Comparison of ENCODE assay signal across 13 cellular contexts in genomic region chr16:392450-393027, GRCh38. TPM values are rescaled to one million over a fixed set of nuclear protein-coding genes. Genes with fewer than 3 reads are reported as not detected.
DNase-seq lines count a peak whose midpoint lies in the region; ATAC-seq and TF ChIP-seq lines count a peak whose summit lies in the region.
"Had no signal": no experiment of that assay in that cellular context is flagged by ENCODE, and none has a peak within 500 bp of the region (broad histone marks: within the 10 kb centered on the region; RNA-seq: fewer than 3 reads in every experiment).

No MANE protein-coding gene starts in this region.

- DNase-seq in CD8-positive, alpha-beta memory T cell: peak in 1 of 5 donors; percentile 32
- DNase-seq in activated CD4-positive, alpha-beta memory T cell treated with anti-CD3 and anti-CD28 coated beads, Interleukin-2, amount 10 ng/mL, durations not matched to agents 7 days and 5 days: no peak
- peak; percentile 62 for DNase-seq in natural killer cell
- DNase-seq in NCI-H1694 (lab: John Stamatoyannopoulos, UW): no peak
- no peak for DNase-seq in NCI-H82 (lab: John Stamatoyannopoulos, UW)
- no peak for DNase-seq in chondrocyte (ENCODE audit: low spot score)

- CTCF ChIA-PET in CD8-positive, alpha-beta memory T cell (lab: Charles Lee): interaction anchor here (0.8 to 2.1 kb wide), 7 partner anchors 8 to 36 kb away, joined by 3 to 11 read pairs (median 4); partner anchors contain the start of genes DECR2 and RAB11FIP3
- CTCF ChIA-PET in HEK293 (lab: Yijun Ruan, JAX): interaction anchor here (0.5 to 4.0 kb wide), 18 partner anchors 8 to 270 kb away, joined by 3 to 27 read pairs (median 3); no protein-coding TSS in a partner anchor
- CTCF ChIA-PET in activated CD4-positive, alpha-beta memory T cell treated with anti-CD3 and anti-CD28 coated beads, Interleukin-2, amount 10 ng/mL, durations not matched to agents 7 days and 5 days (lab: Charles Lee): interaction anchor here (1.0 kb wide), 1 partner anchor 103 kb away, joined by 3 read pairs; no protein-coding TSS in a partner anchor

- POLR2A ChIA-PET in CD8-positive, alpha-beta memory T cell (lab: Charles Lee): no interaction called here
- POLR2A ChIA-PET in HEK293 (lab: Yijun Ruan, JAX): interaction anchor here (1.0 to 1.4 kb wide), 4 partner anchors 9 to 195 kb away, joined by 4 to 8 read pairs (median 4); partner anchors contain the start of gene DECR2
- POLR2A ChIA-PET in activated CD4-positive, alpha-beta memory T cell treated with anti-CD3 and anti-CD28 coated beads, Interleukin-2, amount 10 ng/mL, durations not matched to agents 7 days and 5 days (lab: Charles Lee): interaction anchor here (1.3 kb wide), 1 partner anchor 9 kb away, joined by 5 read pairs; the partner anchor contains the start of gene DECR2

- H3K27me3 Mint-ChIP-seq in CD8-positive, alpha-beta memory T cell: peaks cover 3 to 8% of the 10 kb centered on the region in 2 donors
- H3K27me3 Mint-ChIP-seq in activated CD4-positive, alpha-beta memory T cell treated with anti-CD3 and anti-CD28 coated beads, Interleukin-2, amount 10 ng/mL, durations not matched to agents 7 days and 5 days: peaks cover 11% of the 10 kb centered on the region
- H3K27me3 Mint-ChIP-seq in natural killer cell (ENCODE audit: low read depth in 2 of 2) (no peaks in the 10 kb centered on the region), chondrocyte (ENCODE audit: low read depth) (no peaks in the 10 kb centered on the region)
- H3K27me3 Mint-ChIP-seq: naive B cell had no signal

- no peaks in the 10 kb centered on the region for H3K36me3 ChIP-seq in CD8-positive, alpha-beta memory T cell (ENCODE audit: insufficient read depth, low read length)
- H3K36me3 ChIP-seq in HEK293 (ENCODE audit: control insufficient read depth in 2 of 2, insufficient read depth in 1 of 2, low read length in 2 of 2): no peaks in the 10 kb centered on the region
- H3K36me3 ChIP-seq: ascending aorta, thoracic aorta had no signal

- no peak overlapping the region for H3K27ac ChIP-seq in CD8-positive, alpha-beta memory T cell (ENCODE audit: low read depth, low read length)
- no peak overlapping the region for H3K27ac ChIP-seq in HEK293 (ENCODE audit: extremely low read depth, low read depth, low read length)
- H3K27ac ChIP-seq: ascending aorta, coronary artery, thoracic aorta had no signal

- intact Hi-C loops in natural killer cell (cut with micrococcal nuclease): loop anchor here (1.0 to 5.0 kb wide), 6 partner anchors 9 to 270 kb away; partner anchors contain the start of genes CAPN15, DECR2 and RAB11FIP3

- peaks cover 0 to 8% (median 6%) of the 10 kb centered on the region in 5 donors for H3K9me3 Mint-ChIP-seq in CD8-positive, alpha-beta memory T cell
- H3K9me3 Mint-ChIP-seq in activated CD4-positive, alpha-beta memory T cell treated with anti-CD3 and anti-CD28 coated beads, Interleukin-2, amount 10 ng/mL, durations not matched to agents 7 days and 5 days: peaks cover 8% of the 10 kb centered on the region
- H3K9me3 Mint-ChIP-seq in natural killer cell: no peaks in the 10 kb centered on the region
- H3K9me3 Mint-ChIP-seq in chondrocyte (ENCODE audit: low read depth): peaks cover 3% of the 10 kb centered on the region
- H3K9me3 Mint-ChIP-seq: naive B cell had no signal

- H3K4me1 ChIP-seq in CD8-positive, alpha-beta memory T cell (ENCODE audit: insufficient read depth, low read length): peaks cover 12% of the 10 kb centered on the region
- no peaks in the 10 kb centered on the region for H3K4me1 ChIP-seq in HEK293 (ENCODE audit: control insufficient read depth, insufficient read depth, low read length)
- H3K4me1 ChIP-seq: ascending aorta had no signal

- H3K4me3 ChIP-seq in CD8-positive, alpha-beta memory T cell (ENCODE audit: low read length): no peak overlapping the region
- H3K4me3 ChIP-seq in HEK293 (ENCODE audit: low read depth, low read length): no peak overlapping the region
- H3K4me3 ChIP-seq: ascending aorta, coronary artery, lung, thoracic aorta had no signal

- H3K36me3 Mint-ChIP-seq in CD8-positive, alpha-beta memory T cell: peaks cover 0 to 3% (median 0%) of the 10 kb centered on the region in 3 donors
- H3K36me3 Mint-ChIP-seq in activated CD4-positive, alpha-beta memory T cell treated with anti-CD3 and anti-CD28 coated beads, Interleukin-2, amount 10 ng/mL, durations not matched to agents 7 days and 5 days (ENCODE audit: low read depth): peaks cover 4% of the 10 kb centered on the region
- H3K36me3 Mint-ChIP-seq in natural killer cell: no peaks in the 10 kb centered on the region
- no peaks in the 10 kb centered on the region for H3K36me3 Mint-ChIP-seq in chondrocyte (ENCODE audit: low read depth)
- H3K36me3 Mint-ChIP-seq: CD4-positive, CD25-positive, alpha-beta regulatory T cell; naive B cell had no signal

- H3K4me3 Mint-ChIP-seq in CD8-positive, alpha-beta memory T cell: peak overlapping the region in 5 of 7 donors; percentile 25 to 68 (median 46)
- H3K4me3 Mint-ChIP-seq in activated CD4-positive, alpha-beta memory T cell treated with anti-CD3 and anti-CD28 coated beads, Interleukin-2, amount 10 ng/mL, durations not matched to agents 7 days and 5 days: no peak overlapping the region
- peak overlapping the region; percentile 57 for H3K4me3 Mint-ChIP-seq in natural killer cell
- H3K4me3 Mint-ChIP-seq in chondrocyte (ENCODE audit: unreplicated experiment): no peak overlapping the region

- TF ChIP-seq CTCF in HEK293 (tag by site-specific recombination; IDR thresholded peaks at IDR 0.05) (no peak), natural killer cell (IDR thresholded peaks at IDR 0.05) (peak; percentile 46), chondrocyte (IDR thresholded peaks at IDR 0.05) (no peak)

- H3K4me1 Mint-ChIP-seq in CD8-positive, alpha-beta memory T cell: peaks cover 22 to 27% (median 22%) of the 10 kb centered on the region in 3 donors
- peaks cover 25% of the 10 kb centered on the region for H3K4me1 Mint-ChIP-seq in activated CD4-positive, alpha-beta memory T cell treated with anti-CD3 and anti-CD28 coated beads, Interleukin-2, amount 10 ng/mL, durations not matched to agents 7 days and 5 days
- H3K4me1 Mint-ChIP-seq in natural killer cell (peaks cover 21 to 26% of the 10 kb centered on the region in 2 donors), chondrocyte (ENCODE audit: low read depth) (peaks cover 18% of the 10 kb centered on the region)

- H3K27ac Mint-ChIP-seq in CD8-positive, alpha-beta memory T cell: peak overlapping the region in 7 of 8 donors; percentile 9 to 94 (median 85)
- H3K27ac Mint-ChIP-seq in activated CD4-positive, alpha-beta memory T cell treated with anti-CD3 and anti-CD28 coated beads, Interleukin-2, amount 10 ng/mL, durations not matched to agents 7 days and 5 days: peak overlapping the region; percentile 64
- H3K27ac Mint-ChIP-seq in natural killer cell: peak overlapping the region; percentile 85 to 91
- H3K27ac Mint-ChIP-seq in chondrocyte (ENCODE audit: unreplicated experiment): no peak overlapping the region
- H3K27ac Mint-ChIP-seq: naive B cell had no signal

- ATAC-seq in natural killer cell: peak; percentile 43 to 79 (median 63)

- H3K27me3 ChIP-seq in CD8-positive, alpha-beta memory T cell (ENCODE audit: insufficient read depth, low read length, poor library complexity, severe bottlenecking): no peaks in the 10 kb centered on the region
- H3K27me3 ChIP-seq: ascending aorta had no signal

- no peaks in the 10 kb centered on the region for H3K9me3 ChIP-seq in CD8-positive, alpha-beta memory T cell (ENCODE audit: low read length)
- no peaks in the 10 kb centered on the region for H3K9me3 ChIP-seq in HEK293 (ENCODE audit: control insufficient read depth, insufficient read depth, low read depth, low read length)
- H3K9me3 ChIP-seq: ascending aorta, thoracic aorta had no signal

TF ChIP-seq in HEK293, 187 proteins besides CTCF, POLR2A, EP300 and RAD21 (continues in another document):
- TF ChIP-seq ZIC2 (tag by site-specific recombination; IDR thresholded peaks at IDR 0.05) (peak; percentile 40), ZBTB1 (tag by site-specific recombination; IDR thresholded peaks at IDR 0.05) (no peak)

RNA-seq across cellular contexts. Expression of gene NME4, which starts 4.5 kb away (rescaled TPM):
- total RNA-seq in CD8-positive, alpha-beta memory T cell: 10 to 100 TPM; 14.1 to 15.4 TPM
- polyA plus RNA-seq in CD8-positive, alpha-beta memory T cell: 49.9 TPM
- 10 to 100 TPM; 33.9 to 34.0 TPM for total RNA-seq in activated CD4-positive, alpha-beta memory T cell treated with anti-CD3 and anti-CD28 coated beads, Interleukin-2, amount 10 ng/mL, durations not matched to agents 7 days and 5 days
- total RNA-seq in natural killer cell (10 to 100 TPM; 10.7 to 27.4 (median 25.4) TPM), chondrocyte (176 to 246 TPM (median 231 TPM) in 3 replicates)

RNA-seq across cellular contexts. Expression of gene DECR2, which starts 9.1 kb away (rescaled TPM):
- total RNA-seq in CD8-positive, alpha-beta memory T cell: 1 to 10 TPM; 6.8 to 7.9 TPM
- polyA plus RNA-seq in CD8-positive, alpha-beta memory T cell: 3.9 TPM
- total RNA-seq in activated CD4-positive, alpha-beta memory T cell treated with anti-CD3 and anti-CD28 coated beads, Interleukin-2, amount 10 ng/mL, durations not matched to agents 7 days and 5 days: 1 to 10 TPM; 3.0 to 3.3 TPM
- 10 to 100 TPM in 2 of 3 donors, 1 to 10 TPM in 1; 9.5 to 13.0 (median 12.9) TPM for total RNA-seq in natural killer cell
- 21.8 to 25.1 TPM (median 22.2 TPM) in 3 replicates for total RNA-seq in chondrocyte

RNA-seq across cellular contexts. Expression of gene PGAP6, which starts 10.8 kb away (rescaled TPM):
- 10 to 100 TPM; 36.1 to 36.2 TPM for total RNA-seq in CD8-positive, alpha-beta memory T cell
- 23.1 TPM for polyA plus RNA-seq in CD8-positive, alpha-beta memory T cell
- 10 to 100 TPM; 59.2 to 59.9 TPM for total RNA-seq in activated CD4-positive, alpha-beta memory T cell treated with anti-CD3 and anti-CD28 coated beads, Interleukin-2, amount 10 ng/mL, durations not matched to agents 7 days and 5 days
- total RNA-seq in natural killer cell (10 to 100 TPM; 48.0 to 66.7 (median 54.2) TPM), chondrocyte (49.5 to 61.2 TPM (median 59.7 TPM) in 3 replicates)

RNA-seq across cellular contexts. Expression of gene MRPL28, which starts 22.2 kb away (rescaled TPM):
- 10 to 100 TPM; 90.2 to 98.0 TPM for total RNA-seq in CD8-positive, alpha-beta memory T cell
- polyA plus RNA-seq in CD8-positive, alpha-beta memory T cell: 67.8 TPM
- 10 to 100 TPM; 71.4 to 72.6 TPM for total RNA-seq in activated CD4-positive, alpha-beta memory T cell treated with anti-CD3 and anti-CD28 coated beads, Interleukin-2, amount 10 ng/mL, durations not matched to agents 7 days and 5 days
- total RNA-seq in natural killer cell (10 to 100 TPM; 33.9 to 38.9 (median 37.5) TPM), chondrocyte (53.4 to 57.7 TPM (median 54.7 TPM) in 3 replicates)

RNA-seq across cellular contexts. Expression of gene RAB11FIP3, which starts 32.9 kb away (rescaled TPM):
- total RNA-seq in CD8-positive, alpha-beta memory T cell: 10 to 100 TPM; 30.0 to 32.8 TPM
- polyA plus RNA-seq in CD8-positive, alpha-beta memory T cell: 4.4 TPM
- total RNA-seq in activated CD4-positive, alpha-beta memory T cell treated with anti-CD3 and anti-CD28 coated beads, Interleukin-2, amount 10 ng/mL, durations not matched to agents 7 days and 5 days: 10 to 100 TPM; 21.2 to 25.4 TPM
- total RNA-seq in natural killer cell (10 to 100 TPM; 51.0 to 61.2 (median 55.3) TPM), chondrocyte (41.9 to 52.4 TPM (median 45.1 TPM) in 3 replicates)

Comparison
In these comparisons a context has a peak if more than half of its experiments do, and no peak if none do; other contexts are left out.
1. H3K4me3 Mint-ChIP-seq: peak in CD8-positive, alpha-beta memory T cell (5 of 7) and natural killer cell (single experiment); none in activated CD4-positive, alpha-beta memory T cell treated with anti-CD3 and anti-CD28 coated beads, Interleukin-2, amount 10 ng/mL, durations not matched to agents 7 days and 5 days (single experiment) and chondrocyte (single experiment).